34 cellular contexts compared by ENCODE assay signal in genomic region chr5:154601014-154601413, GRCh38.
"Had no signal": no experiment of that assay in that cellular context is flagged by ENCODE, and none has a peak within 500 bp of the region (broad histone marks: within the 10 kb centered on the region; RNA-seq: fewer than 3 reads in every experiment).

No MANE protein-coding gene starts in this region.

- H3K4me3 ChIP-seq: MG63 had no signal

- DNase-seq: MG63, MM.1S, NCI-H1048, NCI-H1092, NCI-H1092 treated with DMSO at 0.1 percent for 48 hours, NCI-H1105, NCI-H1105 treated with DMSO at 0.1 percent for 48 hours, NCI-H1417, NCI-H1417 treated with DMSO at 0.1 percent for 48 hours, NCI-H1436, NCI-H1436 treated with DMSO at 0.1 percent for 48 hours, NCI-H146, NCI-H1694, NCI-H1694 treated with DMSO at 0.1 percent for 48 hours, NCI-H187, NCI-H187 treated with DMSO at 0.1 percent for 48 hours, NCI-H1930, NCI-H2029, NCI-H2029 treated with DMSO at 0.1 percent for 48 hours, NCI-H2081, NCI-H2081 treated with DMSO at 0.1 percent for 48 hours, NCI-H2107, NCI-H2171, NCI-H2171 treated with DMSO at 0.1 percent for 48 hours, NCI-H2227 treated with DMSO at 0.1 percent for 48 hours, NCI-H226, NCI-H345, NCI-H446, NCI-H446 treated with DMSO at 0.1 percent for 48 hours, NCI-H510A, NCI-H510A treated with DMSO at 0.1 percent for 48 hours, NCI-H524, NCI-H524 treated with DMSO at 0.1 percent for 48 hours, NCI-H526 had no signal

- H3K36me3 ChIP-seq: MG63 had no signal

- H3K9me3 ChIP-seq: MG63 had no signal
